Comparison of ENCODE assay signal across 8 cellular contexts in genomic region chr12:26878661-26879119, GRCh38. TPM values are rescaled to one million over a fixed set of nuclear protein-coding genes. Genes with fewer than 3 reads are reported as not detected.
DNase-seq lines count a peak whose midpoint lies in the region; ATAC-seq and TF ChIP-seq lines count a peak whose summit lies in the region.

No MANE protein-coding gene starts in this region.

- in situ Hi-C loops in brain microvascular endothelial cell (cut with HindIII; ENCODE audit: low pct_ligation_motif_present, low sequenced_read_pairs): no loop called here

- H3K4me3 Mint-ChIP-seq in nephron: no peak overlapping the region

- no peak for TF ChIP-seq CTCF in AG10803 (conservative IDR thresholded peaks at IDR 0.05; ENCODE audit: low read length)
- no peak for TF ChIP-seq CTCF in nephron (IDR thresholded peaks at IDR 0.05; ENCODE audit: unreplicated experiment in 3 of 3)
- TF ChIP-seq CTCF in brain microvascular endothelial cell (IDR thresholded peaks at IDR 0.05; ENCODE audit: low read depth, low read length, missing control alignments): no peak

- ATAC-seq in GM21576 (IDR thresholded peaks at IDR 0.05; ENCODE audit: unreplicated experiment): peak; percentile 48

- peak overlapping the region; percentile 64 to 90 (median 73) for H3K27ac Mint-ChIP-seq in nephron

- no peaks in the 10 kb centered on the region for H3K27me3 ChIP-seq in brain microvascular endothelial cell (replicated peaks)

- H3K36me3 Mint-ChIP-seq in nephron (ENCODE audit: low read depth): peaks cover 14% of the 10 kb centered on the region

- H3K36me3 ChIP-seq in brain microvascular endothelial cell (replicated peaks): no peaks in the 10 kb centered on the region

- peaks cover 30% of the 10 kb centered on the region for H3K9me3 Mint-ChIP-seq in nephron

- no peak overlapping the region for H3K27ac ChIP-seq in brain microvascular endothelial cell

- peaks cover 9% of the 10 kb centered on the region for H3K27me3 Mint-ChIP-seq in nephron (ENCODE audit: low read depth)

- peaks cover 19% of the 10 kb centered on the region for H3K4me1 Mint-ChIP-seq in nephron

- DNase-seq in AG10803 (ENCODE audit: low read depth) (peak; percentile 8), NCI-H2029 (lab: John Stamatoyannopoulos, UW) (peak; percentile 88), dermis blood vessel endothelial cell (peak; percentile 96), brain microvascular endothelial cell (no peak), NCI-H1436 (lab: John Stamatoyannopoulos, UW) (no peak)
- DNase-seq in activated naive CD4-positive, alpha-beta T cell treated with anti-CD3 and anti-CD28 coated beads, Interleukin-2, amount 50 U/mL, for 16 hours: no peak

- H3K4me3 ChIP-seq in AG10803 (ENCODE audit: low read length): no peak overlapping the region
- no peak overlapping the region for H3K4me3 ChIP-seq in brain microvascular endothelial cell (ENCODE audit: low read depth, low read length)

RNA-seq across cellular contexts. Expression of gene ITPR2, which starts 45.7 kb away (rescaled TPM):
- total RNA-seq in dermis blood vessel endothelial cell: 43.2 and 64.6 TPM in 2 replicates

RNA-seq across cellular contexts. Expression of gene INTS13, which starts 59.1 kb away (rescaled TPM):
- total RNA-seq in dermis blood vessel endothelial cell: 31.8 and 42.8 TPM in 2 replicates

RNA-seq across cellular contexts. Expression of gene FGFR1OP2, which starts 59.6 kb away (rescaled TPM):
- total RNA-seq in dermis blood vessel endothelial cell: 120 and 132 TPM in 2 replicates

Comparison
In these comparisons a context has a peak if more than half of its experiments do, and no peak if none do; other contexts are left out.
1. DNase-seq: peak in AG10803 (single experiment), NCI-H2029 (single experiment) and dermis blood vessel endothelial cell (single experiment); none in activated naive CD4-positive, alpha-beta T cell treated with anti-CD3 and anti-CD28 coated beads, Interleukin-2, amount 50 U/mL, for 16 hours (single experiment), brain microvascular endothelial cell (single experiment) and NCI-H1436 (single experiment).